8 cellular contexts compared by ENCODE assay signal in the genomic region with DNA sequence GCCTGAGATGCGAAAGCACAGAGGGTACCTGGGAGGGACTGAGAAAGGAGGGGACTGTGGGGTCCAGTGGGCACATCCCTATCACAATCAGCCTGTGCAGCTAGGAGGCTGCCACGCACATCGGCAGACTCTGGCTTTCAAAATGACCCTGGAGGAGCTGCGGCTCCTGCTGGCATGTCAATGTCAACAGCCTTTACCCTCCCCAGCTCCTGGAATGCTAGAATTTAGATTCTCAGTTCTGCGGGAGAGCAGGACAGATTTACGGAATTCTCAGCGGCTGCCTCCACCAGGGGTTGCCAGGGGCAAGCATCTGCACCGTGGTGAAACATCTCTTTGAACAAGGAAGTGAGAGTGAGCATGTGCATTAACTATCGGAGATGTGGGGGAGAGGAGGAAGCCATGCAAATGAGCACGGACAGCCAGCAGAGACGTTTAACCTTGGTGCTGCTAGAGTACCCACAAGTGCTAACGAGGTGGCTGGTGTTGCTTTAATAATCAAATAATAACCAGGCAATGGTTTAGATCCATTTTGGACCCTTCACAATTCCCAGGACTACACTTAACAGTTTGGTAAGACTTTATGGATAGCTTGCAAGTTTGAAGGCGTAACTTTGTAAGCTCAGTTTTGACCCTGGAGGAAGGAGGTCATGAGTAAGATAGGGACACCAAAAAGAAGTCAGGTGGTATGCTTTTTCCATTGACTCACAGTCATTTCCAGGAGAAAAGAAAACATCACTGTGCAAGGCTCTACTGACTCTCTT. TPM values are rescaled to one million over a fixed set of nuclear protein-coding genes. Genes with fewer than 3 reads are reported as not detected.
DNase-seq lines count a peak whose midpoint lies in the region; ATAC-seq and TF ChIP-seq lines count a peak whose summit lies in the region.

No MANE protein-coding gene starts in this region.

- H3K27ac ChIP-seq in Karpas-422 (ENCODE audit: low read length) (peak overlapping the region; percentile 84), rectal smooth muscle tissue (ENCODE audit: low read depth, low read length) (peak overlapping the region; percentile 28)

- H3K9ac ChIP-seq in Karpas-422 (ENCODE audit: low read length) (peak overlapping the region; percentile 70), rectal smooth muscle tissue (ENCODE audit: low read length) (no peak overlapping the region)

- no peak for TF ChIP-seq CTCF in foreskin fibroblast (IDR thresholded peaks at IDR 0.05; ENCODE audit: low read depth, low read length)

- H3K36me3 ChIP-seq in Karpas-422 (ENCODE audit: insufficient read depth, low read length), result no peaks in the 10 kb centered on the region
- H3K36me3 ChIP-seq in rectal smooth muscle tissue (ENCODE audit: control insufficient read depth, insufficient read depth, low read length), result no peaks in the 10 kb centered on the region

- no peaks in the 10 kb centered on the region for H3K27me3 ChIP-seq in Karpas-422 (ENCODE audit: low read length)
- H3K27me3 ChIP-seq in rectal smooth muscle tissue (ENCODE audit: control insufficient read depth, insufficient read depth, low read length), result no peaks in the 10 kb centered on the region

- peak overlapping the region; percentile 32; the same call in 1 of the 2 replicates for H2AFZ ChIP-seq in Karpas-422 (ENCODE audit: low read length)

- H3K4me1 ChIP-seq in Karpas-422 (ENCODE audit: low read length) (peaks cover 38% of the 10 kb centered on the region), rectal smooth muscle tissue (ENCODE audit: control insufficient read depth, insufficient read depth, low read length) (peaks cover 8% of the 10 kb centered on the region)

- DNase-seq in ELF-1 (ENCODE audit: low read depth, low spot score) (peak; percentile 77), Karpas-422 (peak; percentile 95), foreskin fibroblast (peak; percentile 51 to 72), OCI-M2 (lab: John Stamatoyannopoulos, UW; ENCODE audit: unreplicated experiment) (no peak), A172 (ENCODE audit: low spot score) (no peak)
- peak; percentile 5 to 7 for DNase-seq in activated CD8-positive, alpha-beta memory T cell treated with anti-CD3 and anti-CD28 coated beads for 4 hours (ENCODE audit: low read depth in 2 of 2)

- ATAC-seq in GM21390 (IDR thresholded peaks at IDR 0.05; ENCODE audit: unreplicated experiment), result peak; percentile 98

- H3K4me3 ChIP-seq in Karpas-422 (ENCODE audit: low read length) (peak overlapping the region; percentile 58), foreskin fibroblast (ENCODE audit: low read depth in 1 of 2, low read length in 2 of 2) (no peak overlapping the region), rectal smooth muscle tissue (ENCODE audit: low read length) (peak overlapping the region; percentile 46)

- H3K79me2 ChIP-seq in Karpas-422 (ENCODE audit: low read length), result peaks cover 10% of the 10 kb centered on the region

- no peaks in the 10 kb centered on the region for H3K9me2 ChIP-seq in Karpas-422 (replicated peaks; ENCODE audit: insufficient read depth, low read length)

- no peaks in the 10 kb centered on the region for H4K20me1 ChIP-seq in Karpas-422 (ENCODE audit: insufficient read depth, low read depth, low read length)

- peak overlapping the region; percentile 70 for H3K4me2 ChIP-seq in Karpas-422 (ENCODE audit: low read depth, low read length, poor library complexity, severe bottlenecking)

- no peaks in the 10 kb centered on the region; the same call in 1 of the 2 replicates for H3K9me3 ChIP-seq in Karpas-422 (ENCODE audit: low read length)

RNA-seq across cellular contexts. Expression of gene XYLT1, which starts 54.1 kb away (rescaled TPM):
- 11.8 and 12.2 TPM in 2 replicates for total RNA-seq in Karpas-422 (2014; rRNA removed; shearing (Covaris generic); ENCODE audit: low replicate concordance)
- not detected in 2 replicates for total RNA-seq in A172 (2014; rRNA removed; shearing (Covaris generic))

Comparison
In these comparisons a context has a peak if more than half of its experiments do, and no peak if none do; other contexts are left out.
1. DNase-seq: peak in ELF-1 (single experiment), Karpas-422 (single experiment), activated CD8-positive, alpha-beta memory T cell treated with anti-CD3 and anti-CD28 coated beads for 4 hours (2 of 2) and foreskin fibroblast (2 of 2); none in OCI-M2 (single experiment) and A172 (single experiment).
2. H3K4me3 ChIP-seq: peak in Karpas-422 (single experiment) and rectal smooth muscle tissue (single experiment); none in foreskin fibroblast (0 of 2).
3. RNA of gene XYLT1, which starts 54.1 kb away (total RNA-seq): 11.8 to 12.2 TPM in Karpas-422; not detected in A172; every median in the first group is over 10 times any median in the second.